ENCODE assay signal across 14 cellular contexts in genomic region chr21:36918291-36918690, GRCh38. TPM values are rescaled to one million over a fixed set of nuclear protein-coding genes. Genes with fewer than 3 reads are reported as not detected.
DNase-seq lines count a peak whose midpoint lies in the region; TF ChIP-seq lines count a peak whose summit lies in the region.
"Had no signal": no experiment of that assay in that cellular context is flagged by ENCODE, and none has a peak within 500 bp of the region (broad histone marks: within the 10 kb centered on the region; RNA-seq: fewer than 3 reads in every experiment).

No MANE protein-coding gene starts in this region.

- intact Hi-C loops in prostate gland (cut with DNase I): loop anchor here (5.0 kb wide), 1 partner anchor 166 kb away; no protein-coding TSS in a partner anchor

- no peak overlapping the region for H3K4me3 ChIP-seq in fibroblast of lung (replicated peaks in 1 of 4; ENCODE audit: control extremely low read depth in 1 of 4, insufficient read depth in 1 of 4, low read depth in 3 of 4, low read length in 4 of 4)
- no peak overlapping the region for H3K4me3 ChIP-seq in liver (ENCODE audit: low read depth in 1 of 3, low read length in 3 of 3)
- no peak overlapping the region for H3K4me3 ChIP-seq in prostate gland

- TF ChIP-seq CTCF in fibroblast of lung (conservative IDR thresholded peaks at IDR 0.05 in 1 of 2, IDR thresholded peaks at IDR 0.05 in 1 of 2; ENCODE audit: low read depth in 1 of 2, low read length in 2 of 2) (no peak), liver (IDR thresholded peaks at IDR 0.05; ENCODE audit: low read depth, low read length, missing input control) (no peak), prostate gland (IDR thresholded peaks at IDR 0.05) (no peak)

- H3K4me1 ChIP-seq in fibroblast of lung (ENCODE audit: control insufficient read depth, extremely low read depth, insufficient read depth, low read length) (peaks cover 2% of the 10 kb centered on the region), liver (ENCODE audit: control insufficient read depth in 4 of 4, insufficient read depth in 4 of 4, low read length in 3 of 4) (peaks cover 0 to 28% (median 23%) of the 10 kb centered on the region in 4 donors), prostate gland (replicated peaks) (peaks cover 10% of the 10 kb centered on the region)

- H3K4me2 ChIP-seq in fibroblast of lung (ENCODE audit: extremely low read depth, insufficient read depth, low read length): peak overlapping the region; percentile 5

- H3K79me2 ChIP-seq in fibroblast of lung (ENCODE audit: control insufficient read depth, insufficient read depth, low read length): no peaks in the 10 kb centered on the region

- H3K27ac ChIP-seq in fibroblast of lung (ENCODE audit: insufficient read depth, low read length) (no peak overlapping the region), liver (ENCODE audit: low read depth in 1 of 2, low read length in 2 of 2) (peak overlapping the region; percentile 66 to 70), prostate gland (peak overlapping the region; percentile 26 to 48)

- H3K36me3 ChIP-seq in fibroblast of lung (ENCODE audit: control insufficient read depth, insufficient read depth, low read length) (no peaks in the 10 kb centered on the region), liver (ENCODE audit: control insufficient read depth in 4 of 4, insufficient read depth in 3 of 4, low read depth in 1 of 4, low read length in 3 of 4) (no peaks in the 10 kb centered on the region), prostate gland (no peaks in the 10 kb centered on the region)

- no peak for TF ChIP-seq POLR2A in prostate gland (IDR thresholded peaks at IDR 0.05)

- H3K27me3 ChIP-seq in fibroblast of lung (ENCODE audit: control insufficient read depth, insufficient read depth, low read length) (no peaks in the 10 kb centered on the region), liver (ENCODE audit: control insufficient read depth in 4 of 4, insufficient read depth in 4 of 4, low read length in 3 of 4) (no peaks in the 10 kb centered on the region), prostate gland (replicated peaks; ENCODE audit: insufficient read depth) (no peaks in the 10 kb centered on the region)

- no peaks in the 10 kb centered on the region for H4K20me1 ChIP-seq in fibroblast of lung (ENCODE audit: control insufficient read depth, extremely low read depth, insufficient read depth, low read length)

- peak in 1 of 2 donors; percentile 42 for TF ChIP-seq RAD21 in liver (IDR thresholded peaks at IDR 0.05)

- H3K9ac ChIP-seq in fibroblast of lung (ENCODE audit: insufficient read depth, low read length) (no peak overlapping the region), liver (ENCODE audit: low read depth in 1 of 2, low read length in 2 of 2) (no peak overlapping the region)

- peak; percentile 27 for DNase-seq in HuH-7.5 (ENCODE audit: low spot score)
- DNase-seq in fibroblast of lung (ENCODE audit: low read depth in 2 of 2): peak in 1 of 2 donors; percentile 54
- no peak for DNase-seq in prostate gland (ENCODE audit: low spot score)
- DNase-seq in activated T-cell treated with anti-CD3 and anti-CD28 coated beads, Interleukin-2, amount 50 U/mL, for 48 hours: no peak
- no peak for DNase-seq in NCI-H2107 (lab: John Stamatoyannopoulos, UW)
- no peak for DNase-seq in DMS79 treated with DMSO at 0.1 percent for 48 hours (lab: John Stamatoyannopoulos, UW)
- DNase-seq in activated CD4-positive, alpha-beta T cell treated with anti-CD3 and anti-CD28 coated beads for 48 hours: no peak
- DNase-seq: CD8-positive, alpha-beta memory T cell; NCI-H1694; NCI-H2171 treated with DMSO at 0.1 percent for 48 hours; NCI-H446 treated with DMSO at 0.1 percent for 48 hours; NCI-H526 treated with DMSO at 0.1 percent for 48 hours; SHP77 had no signal

- no peaks in the 10 kb centered on the region for H3K9me3 ChIP-seq in fibroblast of lung (ENCODE audit: control insufficient read depth, insufficient read depth, low read depth, low read length)
- H3K9me3 ChIP-seq in liver (ENCODE audit: control insufficient read depth in 4 of 4, low read length in 3 of 4): no peaks in the 10 kb centered on the region
- H3K9me3 ChIP-seq in prostate gland: no peaks in the 10 kb centered on the region

- WGBS in liver: 31% methylated on average over 4 of the region's 4 CpGs
- 74% methylated on average over 4 of the region's 4 CpGs for WGBS in prostate gland

- H2AFZ ChIP-seq in fibroblast of lung (ENCODE audit: low read length): no peak overlapping the region

TF ChIP-seq in liver, 16 proteins besides CTCF, POLR2A, EP300 and RAD21:
- TF ChIP-seq YY1 (IDR thresholded peaks at IDR 0.05) (peak; percentile 57), FOXA2 (IDR thresholded peaks at IDR 0.05) (no peak), HNF4G (IDR thresholded peaks at IDR 0.05) (no peak), TAF1 (conservative IDR thresholded peaks at IDR 0.05) (no peak), REST (IDR thresholded peaks at IDR 0.05) (no peak), GABPA (IDR thresholded peaks at IDR 0.05 in 1 of 2, conservative IDR thresholded peaks at IDR 0.05 in 1 of 2) (no peak), NR2F2 (IDR thresholded peaks at IDR 0.05) (peak; percentile 38), JUND (IDR thresholded peaks at IDR 0.05) (no peak), HNF4A (conservative IDR thresholded peaks at IDR 0.05) (peak; percentile 74 to 76), FOXA1 (IDR thresholded peaks at IDR 0.05) (no peak), ZBTB33 (IDR thresholded peaks at IDR 0.05) (no peak), ATF3 (IDR thresholded peaks at IDR 0.05) (no peak), MAX (IDR thresholded peaks at IDR 0.05) (peak; percentile 51), EGR1 (IDR thresholded peaks at IDR 0.05; ENCODE audit: low read depth in 2 of 2) (no peak), RXRA (IDR thresholded peaks at IDR 0.05) (peak; percentile 39 to 61), SP1 (IDR thresholded peaks at IDR 0.05) (peak; percentile 66)

RNA-seq across cellular contexts. Expression of gene HLCS, which starts 48.2 kb away (rescaled TPM):
- total RNA-seq in fibroblast of lung: 31.3 and 40.0 TPM in 2 replicates
- polyA plus RNA-seq in fibroblast of lung: 17.3 and 23.1 TPM in 2 replicates
- polyA plus RNA-seq in fibroblast of lung (2012): 13.9 and 20.4 TPM in 2 replicates
- polyA minus RNA-seq in fibroblast of lung (ENCODE audit: low replicate concordance): 16.9 and 35.3 TPM in 2 replicates
- total RNA-seq in liver: 10 to 100 TPM in 1 of 2 donors, 1 to 10 TPM in 1; 8.1 to 22.5 TPM
- 1 to 10 TPM; 6.6 to 8.4 TPM for polyA plus RNA-seq in liver
- 10 to 100 TPM; 40.9 to 41.8 TPM for total RNA-seq in prostate gland
